21 cellular contexts compared by ENCODE assay signal in the genomic region with DNA sequence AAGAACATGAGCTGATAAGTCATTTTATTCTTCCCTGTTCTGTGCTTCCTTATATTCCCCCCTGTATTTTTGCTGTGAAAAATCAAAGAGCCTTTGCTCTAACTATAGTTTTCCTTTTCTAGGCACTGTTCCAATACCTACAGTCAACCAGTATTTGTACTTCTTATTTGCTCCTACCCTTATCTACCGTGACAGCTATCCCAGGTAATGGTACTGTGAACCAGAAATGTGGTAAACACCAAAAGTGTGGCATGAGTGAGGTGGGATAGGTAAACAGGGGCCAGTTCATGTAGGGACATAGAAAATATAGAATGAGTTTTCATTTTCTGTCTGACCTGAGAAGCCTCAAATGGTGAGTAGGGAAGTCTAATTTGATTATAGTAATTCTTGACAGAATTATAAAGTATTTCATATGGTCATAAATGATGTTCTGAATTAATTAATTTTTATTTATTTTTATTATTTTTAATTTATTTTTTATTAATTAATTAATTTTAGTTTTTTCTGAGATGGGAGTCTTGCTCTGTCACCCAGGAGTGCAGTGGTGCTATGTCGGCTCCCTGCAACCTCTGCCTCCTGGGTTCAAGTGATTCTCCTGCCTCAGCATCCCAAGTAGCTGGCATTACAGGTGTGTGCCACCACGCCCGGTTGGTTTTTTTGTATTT. TPM values are rescaled to one million over a fixed set of nuclear protein-coding genes. Genes with fewer than 3 reads are reported as not detected.
DNase-seq lines count a peak whose midpoint lies in the region; ATAC-seq, FAIRE-seq and TF ChIP-seq lines count a peak whose summit lies in the region.
"Had no signal": no experiment of that assay in that cellular context is flagged by ENCODE, and none has a peak within 500 bp of the region (broad histone marks: within the 10 kb centered on the region; RNA-seq: fewer than 3 reads in every experiment).

No MANE protein-coding gene starts in this region.

- H3K9me3 Mint-ChIP-seq in central memory CD8-positive, alpha-beta T cell = no peaks in the 10 kb centered on the region
- no peaks in the 10 kb centered on the region for H3K9me3 Mint-ChIP-seq in HFFc6
- H3K9me3 Mint-ChIP-seq: CD4-positive, alpha-beta T cell; H9 had no signal

- no peaks in the 10 kb centered on the region for H3K9me3 ChIP-seq in small intestine (ENCODE audit: control insufficient read depth, low read depth)
- no peaks in the 10 kb centered on the region for H3K9me3 ChIP-seq in spleen
- H3K9me3 ChIP-seq in thyroid gland = no peaks in the 10 kb centered on the region
- H3K9me3 ChIP-seq: A549, Caco-2 had no signal

- no peak overlapping the region for H3K27ac ChIP-seq in small intestine (ENCODE audit: low read depth in 1 of 2, low read length in 1 of 2)
- no peak overlapping the region for H3K27ac ChIP-seq in spleen
- H3K27ac ChIP-seq in thyroid gland = no peak overlapping the region
- H3K27ac ChIP-seq: 22Rv1, A549, C4-2B had no signal

- peak overlapping the region; percentile 84 for H3K27ac Mint-ChIP-seq in central memory CD8-positive, alpha-beta T cell (ENCODE audit: low read depth)
- no peak overlapping the region for H3K27ac Mint-ChIP-seq in HFFc6
- H3K27ac Mint-ChIP-seq: CD4-positive, alpha-beta T cell; H9 had no signal

- TF ChIP-seq POLR2A in spleen (IDR thresholded peaks at IDR 0.05) (no peak), thyroid gland (IDR thresholded peaks at IDR 0.05) (no peak)

- ATAC-seq in central memory CD8-positive, alpha-beta T cell (replicated peaks; ENCODE audit: extremely low read depth, poor library complexity, severe bottlenecking) = no peak
- peak; percentile 78 for ATAC-seq in left lobe of liver
- ATAC-seq: A549 had no signal

- peak; percentile 15 for FAIRE-seq in small intestine (lab: Jason Lieb, UNC)
- FAIRE-seq: A549, D721Med, H1 had no signal

- H3K4me1 ChIP-seq in small intestine (ENCODE audit: control insufficient read depth in 2 of 2, insufficient read depth in 1 of 2, low read depth in 1 of 2, low read length in 1 of 2) (no peaks in the 10 kb centered on the region), spleen (peaks cover 0 to 7% (median 0%) of the 10 kb centered on the region in 6 donors), thyroid gland (no peaks in the 10 kb centered on the region)
- H3K4me1 ChIP-seq: A549, Caco-2 had no signal

- intact Hi-C loops in spleen (cut with DNase I; ENCODE audit: low total_unique reads) (loop anchor here (10.0 kb wide), 1 partner anchor 48 kb away; the partner anchor contains the start of gene SOAT1), thyroid gland (cut with DNase I) (no loop called here)

- no peaks in the 10 kb centered on the region for H3K27me3 ChIP-seq in small intestine (ENCODE audit: control insufficient read depth in 2 of 2, insufficient read depth in 2 of 2, low read length in 2 of 2)
- H3K27me3 ChIP-seq in spleen (replicated peaks in 1 of 7) = no peaks in the 10 kb centered on the region
- H3K27me3 ChIP-seq in thyroid gland = no peaks in the 10 kb centered on the region

- DNase-seq in DMS53 (lab: John Stamatoyannopoulos, UW) (peak; percentile 21), DMS53 treated with DMSO at 0.1 percent for 48 hours (lab: John Stamatoyannopoulos, UW; ENCODE audit: unreplicated experiment) (no peak), left lobe of liver (ENCODE audit: low spot score) (no peak), small intestine (no peak), HFFc6 (no peak), spleen (no peak), thyroid gland (no peak)
- no peak for DNase-seq in central memory CD8-positive, alpha-beta T cell (ENCODE audit: low spot score in 2 of 2)
- DNase-seq: AML-193; Caco-2; CD4-positive, alpha-beta T cell; DMS79 treated with DMSO at 0.1 percent for 48 hours; GF-D8; H9; IMR-90 had no signal

- TF ChIP-seq CTCF in HFFc6 (IDR thresholded peaks at IDR 0.05) (no peak), spleen (IDR thresholded peaks at IDR 0.05 in 8 of 11, conservative IDR thresholded peaks at IDR 0.05 in 3 of 11) (no peak), thyroid gland (IDR thresholded peaks at IDR 0.05) (no peak)

- 81 to 91% (median 89%) methylated on average over 4 of the region's 4 CpGs for WGBS in small intestine, 3 donors
- 93 to 100% (median 99%) methylated on average over 4 of the region's 4 CpGs for WGBS in spleen, 5 donors
- 96% methylated on average over 4 of the region's 4 CpGs for WGBS in thyroid gland, 2 donors

- peaks cover 55% of the 10 kb centered on the region for H3K36me3 Mint-ChIP-seq in central memory CD8-positive, alpha-beta T cell (ENCODE audit: insufficient read depth)
- H3K36me3 Mint-ChIP-seq in HFFc6 (ENCODE audit: low read depth) = no peaks in the 10 kb centered on the region; the same call in 1 of the 2 replicates

- H3K4me3 ChIP-seq in small intestine (ENCODE audit: low read depth in 1 of 2, low read length in 2 of 2) (no peak overlapping the region), spleen (no peak overlapping the region), thyroid gland (replicated peaks in 1 of 3) (no peak overlapping the region)
- H3K4me3 ChIP-seq: A549 had no signal

- H3K36me3 ChIP-seq in small intestine (ENCODE audit: control insufficient read depth in 2 of 2, insufficient read depth in 2 of 2, low read length in 2 of 2) (peaks cover 2 to 5% of the 10 kb centered on the region in 2 donors), spleen (peaks cover 2 to 98% (median 59%) of the 10 kb centered on the region in 6 donors), thyroid gland (peaks cover 4 to 11% of the 10 kb centered on the region in 2 donors)

- H3K4me3 Mint-ChIP-seq in central memory CD8-positive, alpha-beta T cell = no peak overlapping the region
- no peak overlapping the region for H3K4me3 Mint-ChIP-seq in HFFc6
- H3K4me3 Mint-ChIP-seq: CD4-positive, alpha-beta T cell; H9 had no signal

- no peaks in the 10 kb centered on the region for H3K4me1 Mint-ChIP-seq in central memory CD8-positive, alpha-beta T cell
- no peaks in the 10 kb centered on the region for H3K4me1 Mint-ChIP-seq in HFFc6 (ENCODE audit: low read depth)
- H3K4me1 Mint-ChIP-seq: H9 had no signal

- no peaks in the 10 kb centered on the region for H3K27me3 Mint-ChIP-seq in central memory CD8-positive, alpha-beta T cell
- no peaks in the 10 kb centered on the region for H3K27me3 Mint-ChIP-seq in HFFc6 (ENCODE audit: insufficient read depth)
- H3K27me3 Mint-ChIP-seq: CD4-positive, alpha-beta T cell had no signal

RNA-seq across cellular contexts. Expression of gene AXDND1, which starts 22.9 kb away (rescaled TPM):
- not detected for total RNA-seq in left lobe of liver
- 10 to 100 TPM in 1 of 3 donors, 1 to 10 TPM in 2; 6.1 to 28.0 (median 7.3) TPM for polyA plus RNA-seq in small intestine
- under 1 TPM in 1 of 6 experiments, not detected in 5; 0.50 TPM for total RNA-seq in HFFc6 (2021; fragmentation: NEBNext Ultra II Directional; extraction: Animal tissue kit (Norgen Biotek cat#: 25700))
- under 1 TPM in 1 of 7 donors, not detected in 6; 0.66 TPM for total RNA-seq in spleen
- polyA plus RNA-seq in spleen = under 1 TPM; 0.19 to 0.23 (median 0.20) TPM
- 1 to 10 TPM in 2 of 4 donors, under 1 TPM in 2; 0.27 to 4.0 (median 2.1) TPM for total RNA-seq in thyroid gland
- total RNA-seq: Caco-2, HT-29, IMR-90 had no signal
- polyA plus RNA-seq: H1, IMR-90 had no signal

RNA-seq across cellular contexts. Expression of gene SOAT1, which starts 49.3 kb away (rescaled TPM):
- total RNA-seq in left lobe of liver (13.9 TPM), spleen (10 to 100 TPM; 24.7 to 47.6 (median 33.7) TPM), thyroid gland (10 to 100 TPM; 15.0 to 18.6 (median 16.9) TPM)
- polyA plus RNA-seq in small intestine (1 to 10 TPM; 1.1 to 8.9 (median 1.3) TPM), spleen (10 to 100 TPM in 1 of 3 donors, 1 to 10 TPM in 2; 5.5 to 10.3 (median 5.6) TPM)
- total RNA-seq in HFFc6 (2021; fragmentation: NEBNext Ultra II Directional; extraction: Animal tissue kit (Norgen Biotek cat#: 25700)) = 10 to 100 TPM; 29.2 to 38.6 (median 37.2) TPM
